19 cellular contexts compared by ENCODE assay signal in genomic region chr1:118246646-118247045, GRCh38.
"Had no signal": no experiment of that assay in that cellular context is flagged by ENCODE, and none has a peak within 500 bp of the region (broad histone marks: within the 10 kb centered on the region; RNA-seq: fewer than 3 reads in every experiment).

No MANE protein-coding gene starts in this region.

- H3K36me3 ChIP-seq: MG63, Peyer's patch, SJSA1 had no signal

- H3K4me2 ChIP-seq: SK-N-SH had no signal

- H3K9ac ChIP-seq: SK-N-SH had no signal

- H3K9me2 ChIP-seq: SK-N-SH had no signal

- DNase-seq: Kasumi-1, MG63, NCI-H1092, NCI-H1417 treated with DMSO at 0.1 percent for 48 hours, NCI-H1436 treated with DMSO at 0.1 percent for 48 hours, NCI-H1694 treated with DMSO at 0.1 percent for 48 hours, NCI-H2029, NCI-H2171 treated with DMSO at 0.1 percent for 48 hours, NCI-H345, NCI-H510A treated with DMSO at 0.1 percent for 48 hours, NCI-H524 treated with DMSO at 0.1 percent for 48 hours, NCI-H526 treated with DMSO at 0.1 percent for 48 hours, NCI-H774, Peyer's patch, Right ventricle myocardium superior, SHP77 treated with DMSO at 0.1 percent for 48 hours, SK-N-SH, SW 1271 had no signal

- H3K4me3 ChIP-seq: MG63, Peyer's patch, SJSA1 had no signal

- H3K9me3 ChIP-seq: MG63, Peyer's patch, SJSA1, SK-N-SH had no signal

- H3K4me1 ChIP-seq: Peyer's patch, SJSA1 had no signal

- H3K27ac ChIP-seq: Peyer's patch, SJSA1 had no signal

- H3K27me3 ChIP-seq: MG63, Peyer's patch had no signal
